Comparison of ENCODE assay signal across 1 cellular context in the genomic region with DNA sequence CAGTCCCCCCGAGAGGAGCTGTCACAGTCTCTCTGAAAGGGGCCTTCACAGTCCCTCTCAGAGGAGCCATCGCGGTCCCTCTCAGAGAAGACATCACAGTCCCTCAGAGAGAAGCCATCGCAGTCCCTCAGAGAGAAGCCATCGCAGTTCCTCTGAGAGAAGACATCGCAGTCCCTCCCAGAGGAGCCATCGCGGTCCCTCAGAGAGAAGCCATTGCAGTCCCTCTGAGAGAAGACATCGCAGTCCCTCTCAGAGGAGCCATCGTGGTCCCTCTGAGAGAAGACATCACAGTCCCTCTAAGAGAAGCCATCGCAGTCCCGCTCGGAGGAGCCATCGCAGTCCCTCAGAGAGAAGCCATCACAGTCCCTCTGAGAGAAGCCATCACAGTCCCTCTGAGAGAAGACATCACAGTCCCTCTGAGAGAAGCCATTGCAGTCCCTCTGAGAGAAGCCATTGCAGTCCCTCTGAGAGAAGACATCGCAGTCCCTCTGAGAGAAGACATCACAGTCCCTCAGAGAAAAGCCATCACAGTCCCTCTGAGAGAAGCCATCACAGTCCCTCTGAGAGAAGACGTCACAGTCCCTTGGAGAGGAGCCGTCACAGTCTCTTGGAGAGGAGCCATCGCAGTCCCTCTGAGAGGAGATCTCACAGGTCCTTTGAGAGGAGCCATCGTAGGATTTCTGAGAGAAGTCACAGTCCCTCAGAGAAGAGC.
TF ChIP-seq lines count a peak whose summit lies in the region.

No MANE protein-coding gene starts in this region.

TF ChIP-seq in HEK293T, 16 proteins besides CTCF, POLR2A, EP300 and RAD21 (continued from another document):
- no peak for TF ChIP-seq ZNF384 (IDR thresholded peaks at IDR 0.05)
- TF ChIP-seq L3MBTL2 (conservative IDR thresholded peaks at IDR 0.05): no peak
- TF ChIP-seq SP1 (IDR thresholded peaks at IDR 0.05): no peak
- no peak for TF ChIP-seq BHLHE40 (IDR thresholded peaks at IDR 0.05; ENCODE audit: borderline replicate concordance)
- TF ChIP-seq FOXM1 (IDR thresholded peaks at IDR 0.05; ENCODE audit: borderline replicate concordance): no peak
- TF ChIP-seq ARNT (IDR thresholded peaks at IDR 0.05): no peak
- no peak for TF ChIP-seq NFRKB (IDR thresholded peaks at IDR 0.05)
- no peak for TF ChIP-seq TARDBP (IDR thresholded peaks at IDR 0.05)
- no peak for TF ChIP-seq HDGF (IDR thresholded peaks at IDR 0.05; ENCODE audit: borderline replicate concordance)
